ENCODE assay signal across 1 cellular context in the genomic region with DNA sequence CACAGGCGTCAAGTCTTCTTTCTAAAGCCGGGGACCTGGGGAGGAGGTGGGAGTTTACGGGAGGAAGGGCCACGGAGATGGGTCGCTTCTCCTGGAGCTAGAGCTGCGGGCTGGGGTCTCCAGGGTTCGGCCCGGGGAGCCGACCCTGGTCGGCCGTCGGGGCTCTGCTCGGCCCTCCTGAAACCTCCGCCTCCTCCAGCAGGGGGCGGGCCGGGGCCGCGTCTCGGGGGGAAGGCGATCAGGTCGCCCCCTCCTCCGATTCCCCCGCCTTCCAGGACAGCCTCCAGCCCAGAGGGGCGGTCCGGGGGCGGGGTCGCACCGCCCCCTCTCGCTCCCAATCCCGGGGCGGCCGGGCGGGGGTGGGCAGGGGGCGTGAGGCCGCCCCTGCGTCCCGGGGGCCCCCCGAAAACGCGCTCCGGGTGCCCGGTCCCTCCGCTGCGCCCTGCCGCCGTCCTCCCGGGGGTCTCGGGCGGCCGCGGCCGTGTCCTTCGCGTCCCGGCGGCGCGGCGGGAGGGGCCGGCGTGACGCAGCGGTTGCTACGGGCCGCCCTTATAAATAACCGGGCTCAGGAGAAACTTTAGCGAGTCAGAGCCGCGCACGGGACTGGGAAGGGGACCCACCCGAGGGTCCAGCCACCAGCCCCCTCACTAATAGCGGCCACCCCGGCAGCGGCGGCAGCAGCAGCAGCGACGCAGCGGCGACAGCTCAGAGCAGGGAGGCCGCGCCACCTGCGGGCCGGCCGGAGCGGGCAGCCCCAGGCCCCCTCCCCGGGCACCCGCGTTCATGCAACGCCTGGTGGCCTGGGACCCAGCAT.
TF ChIP-seq lines count a peak whose summit lies in the region.

A gene (plus strand): TSS at position 580 of the 814 bp plus-strand sequence. CDS start 204 bp downstream, at position 784.

TF ChIP-seq in HEK293, 187 proteins besides CTCF, POLR2A, EP300 and RAD21 (continued from another document and continues in another):
- TF ChIP-seq, protein P1, sequence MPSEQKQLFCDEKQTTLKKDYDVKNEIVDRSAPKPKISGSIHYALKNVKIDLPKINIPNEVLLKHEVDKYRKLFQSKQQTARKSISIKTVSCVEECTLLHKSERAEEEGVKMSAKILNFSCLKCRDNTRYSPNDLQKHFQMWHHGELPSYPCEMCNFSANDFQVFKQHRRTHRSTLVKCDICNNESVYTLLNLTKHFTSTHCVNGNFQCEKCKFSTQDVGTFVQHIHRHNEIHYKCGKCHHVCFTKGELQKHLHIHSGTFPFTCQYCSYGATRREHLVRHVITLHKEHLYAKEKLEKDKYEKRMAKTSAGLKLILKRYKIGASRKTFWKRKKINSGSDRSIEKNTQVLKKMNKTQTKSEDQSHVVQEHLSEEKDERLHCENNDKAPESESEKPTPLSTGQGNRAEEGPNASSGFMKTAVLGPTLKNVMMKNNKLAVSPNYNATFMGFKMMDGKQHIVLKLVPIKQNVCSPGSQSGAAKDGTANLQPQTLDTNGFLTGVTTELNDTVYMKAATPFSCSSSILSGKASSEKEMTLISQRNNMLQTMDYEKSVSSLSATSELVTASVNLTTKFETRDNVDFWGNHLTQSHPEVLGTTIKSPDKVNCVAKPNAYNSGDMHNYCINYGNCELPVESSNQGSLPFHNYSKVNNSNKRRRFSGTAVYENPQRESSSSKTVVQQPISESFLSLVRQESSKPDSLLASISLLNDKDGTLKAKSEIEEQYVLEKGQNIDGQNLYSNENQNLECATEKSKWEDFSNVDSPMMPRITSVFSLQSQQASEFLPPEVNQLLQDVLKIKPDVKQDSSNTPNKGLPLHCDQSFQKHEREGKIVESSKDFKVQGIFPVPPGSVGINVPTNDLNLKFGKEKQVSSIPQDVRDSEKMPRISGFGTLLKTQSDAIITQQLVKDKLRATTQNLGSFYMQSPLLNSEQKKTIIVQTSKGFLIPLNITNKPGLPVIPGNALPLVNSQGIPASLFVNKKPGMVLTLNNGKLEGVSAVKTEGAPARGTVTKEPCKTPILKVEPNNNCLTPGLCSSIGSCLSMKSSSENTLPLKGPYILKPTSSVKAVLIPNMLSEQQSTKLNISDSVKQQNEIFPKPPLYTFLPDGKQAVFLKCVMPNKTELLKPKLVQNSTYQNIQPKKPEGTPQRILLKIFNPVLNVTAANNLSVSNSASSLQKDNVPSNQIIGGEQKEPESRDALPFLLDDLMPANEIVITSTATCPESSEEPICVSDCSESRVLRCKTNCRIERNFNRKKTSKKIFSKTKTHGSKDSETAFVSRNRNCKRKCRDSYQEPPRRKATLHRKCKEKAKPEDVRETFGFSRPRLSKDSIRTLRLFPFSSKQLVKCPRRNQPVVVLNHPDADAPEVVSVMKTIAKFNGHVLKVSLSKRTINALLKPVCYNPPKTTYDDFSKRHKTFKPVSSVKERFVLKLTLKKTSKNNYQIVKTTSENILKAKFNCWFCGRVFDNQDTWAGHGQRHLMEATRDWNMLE (tag by site-specific recombination; conservative IDR thresholded peaks at IDR 0.05; ENCODE audit: low read depth) = no peak
- no peak for TF ChIP-seq WT1 (tag by site-specific recombination; IDR thresholded peaks at IDR 0.05)
- TF ChIP-seq HOXA7 (CRISPR knock-in tag; IDR thresholded peaks at IDR 0.05; ENCODE audit: borderline replicate concordance) = no peak
- no peak for TF ChIP-seq ZNF391 (tag by site-specific recombination; IDR thresholded peaks at IDR 0.05; ENCODE audit: borderline replicate concordance, low read depth)
- peak; percentile 32; the same call in 1 of the 2 replicates for TF ChIP-seq KLF16 (tag by site-specific recombination; IDR thresholded peaks at IDR 0.05)
- no peak for TF ChIP-seq ZNF140 (tag by site-specific recombination; IDR thresholded peaks at IDR 0.05)
- no peak for TF ChIP-seq ZNF596 (tag by site-specific recombination; IDR thresholded peaks at IDR 0.05)
- no peak for TF ChIP-seq ZNF366 (tag by site-specific recombination; conservative IDR thresholded peaks at IDR 0.05)
- no peak for TF ChIP-seq ZNF701 (tag by site-specific recombination; IDR thresholded peaks at IDR 0.05)
- TF ChIP-seq, protein P2, sequence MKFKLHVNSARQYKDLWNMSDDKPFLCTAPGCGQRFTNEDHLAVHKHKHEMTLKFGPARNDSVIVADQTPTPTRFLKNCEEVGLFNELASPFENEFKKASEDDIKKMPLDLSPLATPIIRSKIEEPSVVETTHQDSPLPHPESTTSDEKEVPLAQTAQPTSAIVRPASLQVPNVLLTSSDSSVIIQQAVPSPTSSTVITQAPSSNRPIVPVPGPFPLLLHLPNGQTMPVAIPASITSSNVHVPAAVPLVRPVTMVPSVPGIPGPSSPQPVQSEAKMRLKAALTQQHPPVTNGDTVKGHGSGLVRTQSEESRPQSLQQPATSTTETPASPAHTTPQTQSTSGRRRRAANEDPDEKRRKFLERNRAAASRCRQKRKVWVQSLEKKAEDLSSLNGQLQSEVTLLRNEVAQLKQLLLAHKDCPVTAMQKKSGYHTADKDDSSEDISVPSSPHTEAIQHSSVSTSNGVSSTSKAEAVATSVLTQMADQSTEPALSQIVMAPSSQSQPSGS (tag by site-specific recombination; IDR thresholded peaks at IDR 0.05; ENCODE audit: low read depth) = no peak
- no peak for TF ChIP-seq ZNF239 (tag by site-specific recombination; IDR thresholded peaks at IDR 0.05)
- no peak for TF ChIP-seq ZNF558 (tag by site-specific recombination; IDR thresholded peaks at IDR 0.05)
- TF ChIP-seq, protein P3, sequence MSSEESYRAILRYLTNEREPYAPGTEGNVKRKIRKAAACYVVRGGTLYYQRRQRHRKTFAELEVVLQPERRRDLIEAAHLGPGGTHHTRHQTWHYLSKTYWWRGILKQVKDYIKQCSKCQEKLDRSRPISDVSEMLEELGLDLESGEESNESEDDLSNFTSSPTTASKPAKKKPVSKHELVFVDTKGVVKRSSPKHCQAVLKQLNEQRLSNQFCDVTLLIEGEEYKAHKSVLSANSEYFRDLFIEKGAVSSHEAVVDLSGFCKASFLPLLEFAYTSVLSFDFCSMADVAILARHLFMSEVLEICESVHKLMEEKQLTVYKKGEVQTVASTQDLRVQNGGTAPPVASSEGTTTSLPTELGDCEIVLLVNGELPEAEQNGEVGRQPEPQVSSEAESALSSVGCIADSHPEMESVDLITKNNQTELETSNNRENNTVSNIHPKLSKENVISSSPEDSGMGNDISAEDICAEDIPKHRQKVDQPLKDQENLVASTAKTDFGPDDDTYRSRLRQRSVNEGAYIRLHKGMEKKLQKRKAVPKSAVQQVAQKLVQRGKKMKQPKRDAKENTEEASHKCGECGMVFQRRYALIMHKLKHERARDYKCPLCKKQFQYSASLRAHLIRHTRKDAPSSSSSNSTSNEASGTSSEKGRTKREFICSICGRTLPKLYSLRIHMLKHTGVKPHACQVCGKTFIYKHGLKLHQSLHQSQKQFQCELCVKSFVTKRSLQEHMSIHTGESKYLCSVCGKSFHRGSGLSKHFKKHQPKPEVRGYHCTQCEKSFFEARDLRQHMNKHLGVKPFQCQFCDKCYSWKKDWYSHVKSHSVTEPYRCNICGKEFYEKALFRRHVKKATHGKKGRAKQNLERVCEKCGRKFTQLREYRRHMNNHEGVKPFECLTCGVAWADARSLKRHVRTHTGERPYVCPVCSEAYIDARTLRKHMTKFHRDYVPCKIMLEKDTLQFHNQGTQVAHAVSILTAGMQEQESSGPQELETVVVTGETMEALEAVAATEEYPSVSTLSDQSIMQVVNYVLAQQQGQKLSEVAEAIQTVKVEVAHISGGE (tag by site-specific recombination; conservative IDR thresholded peaks at IDR 0.05; ENCODE audit: low read depth) = no peak
- TF ChIP-seq, protein P4, sequence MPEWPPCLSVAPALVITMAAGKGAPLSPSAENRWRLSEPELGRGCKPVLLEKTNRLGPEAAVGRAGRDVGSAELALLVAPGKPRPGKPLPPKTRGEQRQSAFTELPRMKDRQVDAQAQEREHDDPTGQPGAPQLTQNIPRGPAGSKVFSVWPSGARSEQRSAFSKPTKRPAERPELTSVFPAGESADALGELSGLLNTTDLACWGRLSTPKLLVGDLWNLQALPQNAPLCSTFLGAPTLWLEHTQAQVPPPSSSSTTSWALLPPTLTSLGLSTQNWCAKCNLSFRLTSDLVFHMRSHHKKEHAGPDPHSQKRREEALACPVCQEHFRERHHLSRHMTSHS (tag by site-specific recombination; IDR thresholded peaks at IDR 0.05) = no peak
- TF ChIP-seq ZNF530 (tag by site-specific recombination; IDR thresholded peaks at IDR 0.05; ENCODE audit: low read depth) = no peak
- TF ChIP-seq ZNF175 (tag by site-specific recombination; IDR thresholded peaks at IDR 0.05) = no peak
- TF ChIP-seq, protein P5, sequence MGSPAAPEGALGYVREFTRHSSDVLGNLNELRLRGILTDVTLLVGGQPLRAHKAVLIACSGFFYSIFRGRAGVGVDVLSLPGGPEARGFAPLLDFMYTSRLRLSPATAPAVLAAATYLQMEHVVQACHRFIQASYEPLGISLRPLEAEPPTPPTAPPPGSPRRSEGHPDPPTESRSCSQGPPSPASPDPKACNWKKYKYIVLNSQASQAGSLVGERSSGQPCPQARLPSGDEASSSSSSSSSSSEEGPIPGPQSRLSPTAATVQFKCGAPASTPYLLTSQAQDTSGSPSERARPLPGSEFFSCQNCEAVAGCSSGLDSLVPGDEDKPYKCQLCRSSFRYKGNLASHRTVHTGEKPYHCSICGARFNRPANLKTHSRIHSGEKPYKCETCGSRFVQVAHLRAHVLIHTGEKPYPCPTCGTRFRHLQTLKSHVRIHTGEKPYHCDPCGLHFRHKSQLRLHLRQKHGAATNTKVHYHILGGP (tag by site-specific recombination; IDR thresholded peaks at IDR 0.05) = no peak
- TF ChIP-seq, protein P6, sequence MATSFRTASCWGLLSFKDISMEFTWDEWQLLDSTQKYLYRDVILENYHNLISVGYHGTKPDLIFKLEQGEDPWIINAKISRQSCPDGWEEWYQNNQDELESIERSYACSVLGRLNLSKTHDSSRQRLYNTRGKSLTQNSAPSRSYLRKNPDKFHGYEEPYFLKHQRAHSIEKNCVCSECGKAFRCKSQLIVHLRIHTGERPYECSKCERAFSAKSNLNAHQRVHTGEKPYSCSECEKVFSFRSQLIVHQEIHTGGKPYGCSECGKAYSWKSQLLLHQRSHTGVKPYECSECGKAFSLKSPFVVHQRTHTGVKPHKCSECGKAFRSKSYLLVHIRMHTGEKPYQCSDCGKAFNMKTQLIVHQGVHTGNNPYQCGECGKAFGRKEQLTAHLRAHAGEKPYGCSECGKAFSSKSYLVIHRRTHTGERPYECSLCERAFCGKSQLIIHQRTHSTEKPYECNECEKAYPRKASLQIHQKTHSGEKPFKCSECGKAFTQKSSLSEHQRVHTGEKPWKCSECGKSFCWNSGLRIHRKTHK (tag by site-specific recombination; IDR thresholded peaks at IDR 0.05) = no peak
- no peak for TF ChIP-seq ZNF146 (tag by site-specific recombination; IDR thresholded peaks at IDR 0.05)
- TF ChIP-seq ZNF341 (tag by site-specific recombination; IDR thresholded peaks at IDR 0.05; ENCODE audit: low read depth) = no peak; the same call in 1 of the 2 replicates
- peak; percentile 77; the same call in 1 of the 2 replicates for TF ChIP-seq ZBTB7A (tag by site-specific recombination; IDR thresholded peaks at IDR 0.05; ENCODE audit: low read depth)
- TF ChIP-seq ZNF792 (tag by site-specific recombination; IDR thresholded peaks at IDR 0.05) = no peak
- TF ChIP-seq MZF1 (tag by site-specific recombination; IDR thresholded peaks at IDR 0.05; ENCODE audit: borderline replicate concordance) = no peak
- TF ChIP-seq, protein P7, sequence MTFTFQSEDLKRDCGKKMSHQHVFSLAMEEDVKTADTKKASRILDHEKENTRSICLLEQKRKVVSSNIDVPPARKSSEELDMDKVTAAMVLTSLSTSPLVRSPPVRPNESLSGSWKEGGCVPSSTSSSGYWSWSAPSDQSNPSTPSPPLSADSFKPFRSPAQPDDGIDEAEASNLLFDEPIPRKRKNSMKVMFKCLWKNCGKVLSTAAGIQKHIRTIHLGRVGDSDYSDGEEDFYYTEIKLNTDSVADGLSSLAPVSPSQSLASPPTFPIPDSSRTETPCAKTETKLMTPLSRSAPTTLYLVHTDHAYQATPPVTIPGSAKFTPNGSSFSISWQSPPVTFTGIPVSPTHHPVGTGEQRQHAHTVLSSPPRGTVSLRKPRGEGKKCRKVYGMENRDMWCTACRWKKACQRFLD (tag by site-specific recombination; IDR thresholded peaks at IDR 0.05) = no peak
- no peak for TF ChIP-seq ZBTB21 (tag by site-specific recombination; IDR thresholded peaks at IDR 0.05)
- no peak for TF ChIP-seq ZNF16 (tag by site-specific recombination; IDR thresholded peaks at IDR 0.05; ENCODE audit: low read depth)
- TF ChIP-seq, protein P8, sequence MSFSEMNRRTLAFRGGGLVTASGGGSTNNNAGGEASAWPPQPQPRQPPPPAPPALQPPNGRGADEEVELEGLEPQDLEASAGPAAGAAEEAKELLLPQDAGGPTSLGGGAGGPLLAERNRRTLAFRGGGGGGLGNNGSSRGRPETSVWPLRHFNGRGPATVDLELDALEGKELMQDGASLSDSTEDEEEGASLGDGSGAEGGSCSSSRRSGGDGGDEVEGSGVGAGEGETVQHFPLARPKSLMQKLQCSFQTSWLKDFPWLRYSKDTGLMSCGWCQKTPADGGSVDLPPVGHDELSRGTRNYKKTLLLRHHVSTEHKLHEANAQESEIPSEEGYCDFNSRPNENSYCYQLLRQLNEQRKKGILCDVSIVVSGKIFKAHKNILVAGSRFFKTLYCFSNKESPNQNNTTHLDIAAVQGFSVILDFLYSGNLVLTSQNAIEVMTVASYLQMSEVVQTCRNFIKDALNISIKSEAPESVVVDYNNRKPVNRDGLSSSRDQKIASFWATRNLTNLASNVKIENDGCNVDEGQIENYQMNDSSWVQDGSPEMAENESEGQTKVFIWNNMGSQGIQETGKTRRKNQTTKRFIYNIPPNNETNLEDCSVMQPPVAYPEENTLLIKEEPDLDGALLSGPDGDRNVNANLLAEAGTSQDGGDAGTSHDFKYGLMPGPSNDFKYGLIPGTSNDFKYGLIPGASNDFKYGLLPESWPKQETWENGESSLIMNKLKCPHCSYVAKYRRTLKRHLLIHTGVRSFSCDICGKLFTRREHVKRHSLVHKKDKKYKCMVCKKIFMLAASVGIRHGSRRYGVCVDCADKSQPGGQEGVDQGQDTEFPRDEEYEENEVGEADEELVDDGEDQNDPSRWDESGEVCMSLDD (tag by site-specific recombination; IDR thresholded peaks at IDR 0.05) = 0 out of 2 replicates have a peak, but pooled peaks have one; percentile 58
- no peak for TF ChIP-seq GFI1B (tag by site-specific recombination; IDR thresholded peaks at IDR 0.05)
- TF ChIP-seq TCF7L2 (IDR thresholded peaks at IDR 0.05; ENCODE audit: borderline replicate concordance, low read depth, low read length) = no peak
- TF ChIP-seq, protein P9, sequence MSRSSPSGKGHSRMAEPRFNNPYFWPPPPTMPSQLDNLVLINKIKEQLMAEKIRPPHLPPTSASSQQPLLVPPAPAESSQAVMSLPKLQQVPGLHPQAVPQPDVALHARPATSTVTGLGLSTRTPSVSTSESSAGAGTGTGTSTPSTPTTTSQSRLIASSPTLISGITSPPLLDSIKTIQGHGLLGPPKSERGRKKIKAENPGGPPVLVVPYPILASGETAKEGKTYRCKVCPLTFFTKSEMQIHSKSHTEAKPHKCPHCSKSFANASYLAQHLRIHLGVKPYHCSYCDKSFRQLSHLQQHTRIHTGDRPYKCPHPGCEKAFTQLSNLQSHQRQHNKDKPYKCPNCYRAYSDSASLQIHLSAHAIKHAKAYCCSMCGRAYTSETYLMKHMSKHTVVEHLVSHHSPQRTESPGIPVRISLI (tag by site-specific recombination; IDR thresholded peaks at IDR 0.05) = no peak
- TF ChIP-seq SCRT1 (tag by site-specific recombination; IDR thresholded peaks at IDR 0.05; ENCODE audit: borderline replicate concordance) = no peak
- TF ChIP-seq, protein P10, sequence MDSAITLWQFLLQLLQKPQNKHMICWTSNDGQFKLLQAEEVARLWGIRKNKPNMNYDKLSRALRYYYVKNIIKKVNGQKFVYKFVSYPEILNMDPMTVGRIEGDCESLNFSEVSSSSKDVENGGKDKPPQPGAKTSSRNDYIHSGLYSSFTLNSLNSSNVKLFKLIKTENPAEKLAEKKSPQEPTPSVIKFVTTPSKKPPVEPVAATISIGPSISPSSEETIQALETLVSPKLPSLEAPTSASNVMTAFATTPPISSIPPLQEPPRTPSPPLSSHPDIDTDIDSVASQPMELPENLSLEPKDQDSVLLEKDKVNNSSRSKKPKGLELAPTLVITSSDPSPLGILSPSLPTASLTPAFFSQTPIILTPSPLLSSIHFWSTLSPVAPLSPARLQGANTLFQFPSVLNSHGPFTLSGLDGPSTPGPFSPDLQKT (IDR thresholded peaks at IDR 0.05; ENCODE audit: borderline replicate concordance, low read depth, low read length) = no peak
